Comparison of ENCODE assay signal across 15 cellular contexts in the genomic region with DNA sequence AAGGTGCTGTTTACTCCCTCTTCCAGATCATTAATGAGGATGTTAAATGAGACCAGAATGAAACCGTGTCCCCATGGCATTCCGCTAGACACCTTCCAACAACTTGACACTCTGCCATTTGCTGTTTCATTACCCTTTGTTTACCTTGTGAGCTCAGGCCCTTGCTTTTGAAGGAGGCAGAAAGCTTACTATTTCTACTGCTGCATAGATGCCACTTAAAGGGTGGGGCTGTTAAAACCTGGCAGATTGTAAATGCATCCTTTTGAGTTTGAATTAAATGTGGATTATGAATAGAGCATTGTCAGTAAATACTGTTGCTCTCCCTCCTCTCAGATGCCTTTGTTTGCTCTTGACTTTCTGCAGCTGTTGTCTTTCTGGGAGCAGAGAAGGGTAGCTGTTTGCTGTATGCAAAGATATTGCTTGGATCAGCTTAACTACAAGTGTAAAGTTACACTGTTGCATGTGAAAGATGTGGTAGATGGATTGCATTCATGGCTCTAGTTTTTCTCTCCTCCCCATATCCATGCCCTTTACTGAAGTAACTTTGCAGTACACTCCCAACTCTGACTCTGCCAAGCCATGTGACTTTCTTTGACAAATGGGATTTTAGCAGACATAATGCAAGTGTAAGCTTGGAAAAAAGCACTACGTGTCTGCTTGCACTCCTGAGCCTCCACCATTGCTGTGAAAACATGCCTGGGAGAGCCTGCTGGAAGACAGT.
DNase-seq lines count a peak whose midpoint lies in the region; ATAC-seq, FAIRE-seq and TF ChIP-seq lines count a peak whose summit lies in the region.
"Had no signal": no experiment of that assay in that cellular context is flagged by ENCODE, and none has a peak within 500 bp of the region (broad histone marks: within the 10 kb centered on the region; RNA-seq: fewer than 3 reads in every experiment).

No MANE protein-coding gene starts in this region.

- no peak for FAIRE-seq in small intestine (lab: Jason Lieb, UNC)
- FAIRE-seq: keratinocyte had no signal

- no peak overlapping the region for H3K27ac ChIP-seq in lower lobe of right lung
- no peak overlapping the region for H3K27ac ChIP-seq in small intestine (ENCODE audit: low read depth in 1 of 2, low read length in 1 of 2)
- H3K27ac ChIP-seq: KMS-11, vagina had no signal

- intact Hi-C loops in lower lobe of right lung (cut with DNase I) (no loop called here), cardiac septum (cut with DNase I) (no loop called here)

- no peaks in the 10 kb centered on the region for H3K9me3 ChIP-seq in lower lobe of right lung
- H3K9me3 ChIP-seq in small intestine (ENCODE audit: control insufficient read depth, low read depth): no peaks in the 10 kb centered on the region
- H3K9me3 ChIP-seq: vagina had no signal

- H3K4me3 ChIP-seq in lower lobe of right lung (no peak overlapping the region), small intestine (ENCODE audit: low read depth in 1 of 2, low read length in 2 of 2) (no peak overlapping the region)
- H3K4me3 ChIP-seq: vagina had no signal

- H3K36me3 ChIP-seq in lower lobe of right lung (no peaks in the 10 kb centered on the region), small intestine (ENCODE audit: control insufficient read depth in 2 of 2, insufficient read depth in 2 of 2, low read length in 2 of 2) (no peaks in the 10 kb centered on the region)
- H3K36me3 ChIP-seq: vagina had no signal

- peak; percentile 49 for DNase-seq in COLO668 (lab: John Stamatoyannopoulos, UW; ENCODE audit: unreplicated experiment)
- peak; percentile 80 for DNase-seq in NCI-H2029 (lab: John Stamatoyannopoulos, UW)
- DNase-seq in astrocyte of the hippocampus (ENCODE audit: low read depth, low spot score): peak; percentile 21
- DNase-seq in lower lobe of right lung: no peak
- DNase-seq in SKM-1 treated with dmso at 0.1 percent for 144 hours (lab: John Stamatoyannopoulos, UW; ENCODE audit: unreplicated experiment): no peak
- no peak for DNase-seq in small intestine
- no peak for DNase-seq in cardiac septum (ENCODE audit: low spot score)
- DNase-seq: activated CD4-positive, CD25-positive, alpha-beta regulatory T cell; AML-193; effector memory CD4-positive, alpha-beta T cell; RPMI8226 had no signal

- H3K4me1 ChIP-seq in lower lobe of right lung (peaks cover 10% of the 10 kb centered on the region), small intestine (ENCODE audit: control insufficient read depth in 2 of 2, insufficient read depth in 1 of 2, low read depth in 1 of 2, low read length in 1 of 2) (no peaks in the 10 kb centered on the region)

- WGBS in small intestine, 3 donors: 29 to 49% (median 35%) methylated on average over 3 of the region's 3 CpGs

- H3K27me3 ChIP-seq in lower lobe of right lung (ENCODE audit: low read depth) (no peaks in the 10 kb centered on the region), small intestine (ENCODE audit: control insufficient read depth in 2 of 2, insufficient read depth in 2 of 2, low read length in 2 of 2) (no peaks in the 10 kb centered on the region)
- H3K27me3 ChIP-seq: vagina had no signal

- ATAC-seq in lower lobe of right lung (peak; percentile 49 to 77), GM18909 (IDR thresholded peaks at IDR 0.05; ENCODE audit: poor library complexity, unreplicated experiment) (no peak)

- no peak for TF ChIP-seq CTCF in lower lobe of right lung (IDR thresholded peaks at IDR 0.05)

Comparison
In these comparisons a context has a peak if more than half of its experiments do, and no peak if none do; other contexts are left out.
1. DNase-seq: peak in COLO668 (single experiment), NCI-H2029 (single experiment) and astrocyte of the hippocampus (single experiment); none in lower lobe of right lung (single experiment), SKM-1 treated with dmso at 0.1 percent for 144 hours (single experiment), small intestine (single experiment) and cardiac septum (single experiment).